ENCODE assay signal across 10 cellular contexts in the genomic region with DNA sequence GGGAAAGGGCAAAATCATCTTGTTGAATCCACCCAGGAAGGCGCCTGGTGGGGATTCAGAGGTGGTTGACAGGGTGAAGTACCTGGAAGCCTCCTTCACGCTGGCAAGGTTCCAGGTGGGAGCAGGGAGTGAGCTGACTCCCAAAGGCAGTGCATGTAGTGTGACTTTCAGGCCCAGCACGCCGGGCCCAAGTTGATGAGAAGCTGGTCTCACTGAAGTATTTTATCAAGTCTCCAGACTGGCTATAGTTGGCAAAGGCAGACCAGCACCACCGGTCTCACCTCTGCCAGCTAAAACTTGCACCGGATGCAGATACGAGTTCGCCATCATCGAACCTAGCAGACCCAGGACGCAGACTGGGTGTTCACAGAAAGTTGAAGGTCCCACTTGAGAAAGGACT. TPM values are rescaled to one million over a fixed set of nuclear protein-coding genes. Genes with fewer than 3 reads are reported as not detected.
DNase-seq lines count a peak whose midpoint lies in the region; ATAC-seq and TF ChIP-seq lines count a peak whose summit lies in the region.
"Had no signal": no experiment of that assay in that cellular context is flagged by ENCODE, and none has a peak within 500 bp of the region (broad histone marks: within the 10 kb centered on the region; RNA-seq: fewer than 3 reads in every experiment).

No MANE protein-coding gene starts in this region.

- intact Hi-C loops in heart right ventricle (cut with DNase I), result loop anchor here in 3 of 10 donors (5.0 to 10.0 kb wide), 3 partner anchors 56 to 116 kb away; a partner anchor contains a TSS

- DNase-seq in GM23338 (ENCODE audit: low spot score) (no peak), heart right ventricle (peak; percentile 33 to 43), mesendoderm (no peak), NCI-H2107 treated with DMSO at 0.1 percent for 48 hours (lab: John Stamatoyannopoulos, UW; ENCODE audit: unreplicated experiment) (no peak)
- no peak for DNase-seq in stimulated activated CD4-positive, alpha-beta T cell treated with anti-CD3 and anti-CD28 coated beads, Interleukin-1b, Interleukin-23, amount 100 ng/mL, for 48 hours
- DNase-seq: activated T-cell treated with anti-CD3 and anti-CD28 coated beads, Interleukin-2, amount 50 U/mL, for 4 hours; foreskin keratinocyte; GM23248; MG63 had no signal

- peaks cover 53 to 94% (median 79%) of the 10 kb centered on the region in 11 experiments for H3K36me3 ChIP-seq in BLaER1 treated with 17β-estradiol and CSF1 and Interleukin-3, amounts not matched to agents 10 nM and 100 nM
- peaks cover 37% of the 10 kb centered on the region for H3K36me3 ChIP-seq in GM23338 (ENCODE audit: insufficient read depth)
- peaks cover 23 to 69% (median 49%) of the 10 kb centered on the region in 9 donors for H3K36me3 ChIP-seq in heart right ventricle
- peaks cover 30% of the 10 kb centered on the region for H3K36me3 ChIP-seq in mesendoderm (ENCODE audit: control insufficient read depth, insufficient read depth, low read length)

- TF ChIP-seq CTCF in GM23338 (conservative IDR thresholded peaks at IDR 0.05; ENCODE audit: low read depth in 2 of 2), result no peak
- TF ChIP-seq CTCF in heart right ventricle (IDR thresholded peaks at IDR 0.05), result no peak

- no peak overlapping the region for H2BK15ac ChIP-seq in mesendoderm (replicated peaks; ENCODE audit: low read depth)

- peaks cover 5 to 61% (median 52%) of the 10 kb centered on the region in 10 experiments; a peak in 18 of 20 replicates for H3K4me1 ChIP-seq in BLaER1 treated with 17β-estradiol and CSF1 and Interleukin-3, amounts not matched to agents 10 nM and 100 nM
- H3K4me1 ChIP-seq in GM23338 (ENCODE audit: insufficient read depth) (no peaks in the 10 kb centered on the region), heart right ventricle (peaks cover 0 to 15% (median 0%) of the 10 kb centered on the region in 9 donors), mesendoderm (ENCODE audit: control insufficient read depth, low read depth, low read length) (no peaks in the 10 kb centered on the region)
- H3K4me1 ChIP-seq: foreskin keratinocyte had no signal

- no peaks in the 10 kb centered on the region for H3K9me3 Mint-ChIP-seq in GM23338
- H3K9me3 Mint-ChIP-seq: activated T-cell treated with anti-CD3 and anti-CD28 coated beads, Interleukin-2, amount 50 U/mL, for 4 hours had no signal

- H3K27ac ChIP-seq in BLaER1 treated with 17β-estradiol and CSF1 and Interleukin-3, amounts not matched to agents 10 nM and 100 nM, result peak overlapping the region in 8 of 11 experiments; percentile 68 to 81 (median 79); a peak in 15 of 22 replicates
- H3K27ac ChIP-seq in GM23338 (ENCODE audit: low read depth) (0 out of 2 replicates have a peak overlapping the region, but pooled peaks have one; percentile 55), heart right ventricle (no peak overlapping the region), mesendoderm (ENCODE audit: low read depth, low read length) (no peak overlapping the region)
- H3K27ac ChIP-seq: foreskin keratinocyte, GM23248 had no signal

- H2BK5ac ChIP-seq in mesendoderm (ENCODE audit: low read length), result no peak overlapping the region

- H3K4me3 Mint-ChIP-seq in GM23338, result no peak overlapping the region; the same call in 2 of the 3 replicates
- H3K4me3 Mint-ChIP-seq: activated T-cell treated with anti-CD3 and anti-CD28 coated beads, Interleukin-2, amount 50 U/mL, for 4 hours had no signal

- H3K79me1 ChIP-seq in mesendoderm (ENCODE audit: low read length), result no peaks in the 10 kb centered on the region

- no peak overlapping the region for H3K4me3 ChIP-seq in BLaER1 treated with 17β-estradiol and CSF1 and Interleukin-3, amounts not matched to agents 10 nM and 100 nM
- H3K4me3 ChIP-seq in GM23338, result no peak overlapping the region
- no peak overlapping the region for H3K4me3 ChIP-seq in heart right ventricle
- no peak overlapping the region for H3K4me3 ChIP-seq in mesendoderm (ENCODE audit: low read length)
- H3K4me3 ChIP-seq: GM23248, MG63 had no signal

- H3K9ac ChIP-seq in BLaER1 treated with 17β-estradiol and CSF1 and Interleukin-3, amounts not matched to agents 10 nM and 100 nM, result peak overlapping the region in 7 of 11 experiments; percentile 20 to 68 (median 67); a peak in 11 of 22 replicates
- H3K9ac ChIP-seq in mesendoderm (ENCODE audit: low read length), result no peak overlapping the region
- H3K9ac ChIP-seq: GM23248 had no signal

- H3K27me3 Mint-ChIP-seq in GM23338 (ENCODE audit: insufficient read depth, low read depth, poor library complexity), result peaks cover 10% of the 10 kb centered on the region

- ATAC-seq in GM23338 (no peak), heart right ventricle (peak in 2 of 8 donors; percentile 10 to 11)
- ATAC-seq: activated T-cell treated with anti-CD3 and anti-CD28 coated beads, Interleukin-2, amount 50 U/mL, for 4 hours; foreskin keratinocyte had no signal

- H3K79me2 ChIP-seq in GM23338 (replicated peaks; ENCODE audit: insufficient read depth), result no peaks in the 10 kb centered on the region
- H3K79me2 ChIP-seq in mesendoderm (ENCODE audit: control insufficient read depth, insufficient read depth, low read length), result no peaks in the 10 kb centered on the region

- no peaks in the 10 kb centered on the region for H3K27me3 ChIP-seq in BLaER1 treated with 17β-estradiol and CSF1 and Interleukin-3, amounts not matched to agents 10 nM and 100 nM
- H3K27me3 ChIP-seq in GM23338 (ENCODE audit: insufficient read depth), result no peaks in the 10 kb centered on the region
- no peaks in the 10 kb centered on the region for H3K27me3 ChIP-seq in heart right ventricle
- no peaks in the 10 kb centered on the region for H3K27me3 ChIP-seq in mesendoderm (ENCODE audit: insufficient read depth, low read length, poor library complexity)
- H3K27me3 ChIP-seq: foreskin keratinocyte, MG63 had no signal

- no peak overlapping the region for H3K56ac ChIP-seq in mesendoderm (ENCODE audit: low read length)

- H3K4me2 ChIP-seq in BLaER1 treated with 17β-estradiol and CSF1 and Interleukin-3, amounts not matched to agents 10 nM and 100 nM, result peak overlapping the region in 8 of 11 experiments; percentile 51 to 92 (median 86); a peak in 14 of 22 replicates
- H3K4me2 ChIP-seq in GM23338, result no peak overlapping the region
- no peak overlapping the region for H3K4me2 ChIP-seq in mesendoderm (ENCODE audit: low read length)

- no peak overlapping the region for H4K5ac ChIP-seq in mesendoderm (ENCODE audit: low read length)

- peaks cover 69% of the 10 kb centered on the region for H3F3A ChIP-seq in GM23338 (replicated peaks; ENCODE audit: low read depth)

- H3K27ac Mint-ChIP-seq in GM23338, result no peak overlapping the region

- no peaks in the 10 kb centered on the region for H3K9me3 ChIP-seq in BLaER1 treated with 17β-estradiol and CSF1 and Interleukin-3, amounts not matched to agents 10 nM and 100 nM (replicated peaks in 1 of 11)
- no peaks in the 10 kb centered on the region for H3K9me3 ChIP-seq in heart right ventricle
- H3K9me3 ChIP-seq: MG63 had no signal

- H4K8ac ChIP-seq in mesendoderm (ENCODE audit: low read depth, low read length), result no peak overlapping the region

- 42 to 59% methylated on average over 10 of the region's 10 CpGs for WGBS in heart right ventricle, 2 donors
- no CpG with 5 or more reads among the region's 10 CpGs for WGBS in mesendoderm (ENCODE audit: extremely low coverage, insufficient coverage, low lambda C conversion rate)

- H3K23ac ChIP-seq in mesendoderm (ENCODE audit: low read length), result no peak overlapping the region

- H2AK5ac ChIP-seq in mesendoderm (ENCODE audit: low read length), result no peak overlapping the region

- no peak overlapping the region for H2AFZ ChIP-seq in GM23338
- H2AFZ ChIP-seq: GM23248 had no signal

- H3K4ac ChIP-seq in mesendoderm (ENCODE audit: low read depth, low read length), result no peak overlapping the region

- no peak overlapping the region for H3K18ac ChIP-seq in mesendoderm (ENCODE audit: low read length)

- H2BK120ac ChIP-seq in mesendoderm (ENCODE audit: low read depth, low read length), result no peak overlapping the region

- H3K9me2 ChIP-seq in GM23338 (ENCODE audit: insufficient read depth), result no peaks in the 10 kb centered on the region

- H3K4me1 Mint-ChIP-seq in GM23338, result no peaks in the 10 kb centered on the region; the same call in 2 of the 3 replicates

- H3K36me3 Mint-ChIP-seq in GM23338 (ENCODE audit: low read depth), result peaks cover 68% of the 10 kb centered on the region

- peaks cover 13 to 98% (median 75%) of the 10 kb centered on the region in 11 experiments; a peak in 20 of 22 replicates for H4K20me1 ChIP-seq in BLaER1 treated with 17β-estradiol and CSF1 and Interleukin-3, amounts not matched to agents 10 nM and 100 nM
- peaks cover 22% of the 10 kb centered on the region for H4K20me1 ChIP-seq in GM23338 (replicated peaks; ENCODE audit: insufficient read depth)

TF ChIP-seq in GM23338, 12 proteins besides CTCF, POLR2A, EP300 and RAD21 (continues in another document):
- no peak for TF ChIP-seq EZH2 (IDR thresholded peaks at IDR 0.05; ENCODE audit: low read depth, unreplicated experiment)

RNA-seq across cellular contexts. Expression of a gene that starts 16.5 kb away (rescaled TPM):
- 41.0 and 41.3 TPM in 2 replicates for total RNA-seq in GM23338 (2014; rRNA removed; shearing (Covaris generic))
- 41.9 and 42.9 TPM in 2 replicates for polyA plus RNA-seq in GM23338 (2016; fragmentation: Nextera tagmentation; extraction: Ambion mirVana)
- 10 to 100 TPM; 24.9 to 51.1 (median 33.1) TPM for total RNA-seq in heart right ventricle
- polyA plus RNA-seq in heart right ventricle, result 10 to 100 TPM in 1 of 2 donors, 1 to 10 TPM in 1; 7.8 to 17.0 TPM
- polyA plus RNA-seq in mesendoderm (2013, experiment 1 of 2), result 92.3 TPM
- polyA plus RNA-seq in mesendoderm (2013, experiment 2 of 2), result 90.2 TPM

RNA-seq across cellular contexts. Expression of a gene that starts 17.1 kb away (rescaled TPM):
- 49.1 and 49.2 TPM in 2 replicates for total RNA-seq in GM23338 (2014; rRNA removed; shearing (Covaris generic))
- polyA plus RNA-seq in GM23338 (2016; fragmentation: Nextera tagmentation; extraction: Ambion mirVana), result 73.6 and 78.8 TPM in 2 replicates
- 100 to 1,000 TPM; 106 to 144 (median 127) TPM for total RNA-seq in heart right ventricle
- 100 to 1,000 TPM in 1 of 2 donors, 10 to 100 TPM in 1; 48.4 to 169 TPM for polyA plus RNA-seq in heart right ventricle
- 51.9 TPM for polyA plus RNA-seq in mesendoderm (2013, experiment 1 of 2)
- polyA plus RNA-seq in mesendoderm (2013, experiment 2 of 2), result 53.0 TPM

RNA-seq across cellular contexts. Expression of a gene that starts 26.1 kb away (rescaled TPM):
- total RNA-seq in GM23338 (2014; rRNA removed; shearing (Covaris generic)), result 8.9 and 12.8 TPM in 2 replicates
- polyA plus RNA-seq in GM23338 (2016; fragmentation: Nextera tagmentation; extraction: Ambion mirVana) (20.6 and 23.0 TPM in 2 replicates), heart right ventricle (1 to 10 TPM; 3.2 to 4.5 TPM)
- total RNA-seq in heart right ventricle, result 1 to 10 TPM; 1.8 to 4.6 (median 2.8) TPM
- polyA plus RNA-seq in mesendoderm (2013, experiment 1 of 2), result 22.7 TPM
- 22.3 TPM for polyA plus RNA-seq in mesendoderm (2013, experiment 2 of 2)

RNA-seq across cellular contexts. Expression of a gene that starts 29.3 kb away (rescaled TPM):
- 85.8 and 92.6 TPM in 2 replicates for total RNA-seq in GM23338 (2014; rRNA removed; shearing (Covaris generic))
- polyA plus RNA-seq in GM23338 (2016; fragmentation: Nextera tagmentation; extraction: Ambion mirVana) (244 and 279 TPM in 2 replicates), heart right ventricle (10 to 100 TPM; 32.6 to 36.6 TPM)
- 10 to 100 TPM; 37.1 to 49.1 (median 42.1) TPM for total RNA-seq in heart right ventricle
- polyA plus RNA-seq in mesendoderm (2013, experiment 1 of 2), result 106 TPM
- polyA plus RNA-seq in mesendoderm (2013, experiment 2 of 2), result 106 TPM

RNA-seq across cellular contexts. Expression of a gene that starts 43.5 kb away (rescaled TPM):
- total RNA-seq in GM23338 (2014; rRNA removed; shearing (Covaris generic)), result 7.5 and 15.2 TPM in 2 replicates
- 8.2 and 10.9 TPM in 2 replicates for polyA plus RNA-seq in GM23338 (2016; fragmentation: Nextera tagmentation; extraction: Ambion mirVana)
- total RNA-seq in heart right ventricle, result 1 to 10 TPM; 1.7 to 4.2 (median 2.6) TPM
- polyA plus RNA-seq in heart right ventricle, result 1 to 10 TPM; 4.1 to 8.2 TPM
- 13.3 TPM for polyA plus RNA-seq in mesendoderm (2013, experiment 1 of 2)
- polyA plus RNA-seq in mesendoderm (2013, experiment 2 of 2), result 12.5 TPM

Comparison
In these comparisons a context has a peak if more than half of its experiments do, and no peak if none do; other contexts are left out.
1. H3K27ac ChIP-seq: peak in BLaER1 treated with 17β-estradiol and CSF1 and Interleukin-3, amounts not matched to agents 10 nM and 100 nM (8 of 11) and GM23338 (single experiment); none in heart right ventricle (0 of 10) and mesendoderm (single experiment).
2. H3K4me2 ChIP-seq: peak in BLaER1 treated with 17β-estradiol and CSF1 and Interleukin-3, amounts not matched to agents 10 nM and 100 nM (8 of 11); none in GM23338 (single experiment) and mesendoderm (single experiment).
3. DNase-seq: peak in heart right ventricle (2 of 2); none in GM23338 (single experiment), stimulated activated CD4-positive, alpha-beta T cell treated with anti-CD3 and anti-CD28 coated beads, Interleukin-1b, Interleukin-23, amount 100 ng/mL, for 48 hours (single experiment), mesendoderm (single experiment) and NCI-H2107 treated with DMSO at 0.1 percent for 48 hours (single experiment).